36 cellular contexts compared by ENCODE assay signal in the genomic region with DNA sequence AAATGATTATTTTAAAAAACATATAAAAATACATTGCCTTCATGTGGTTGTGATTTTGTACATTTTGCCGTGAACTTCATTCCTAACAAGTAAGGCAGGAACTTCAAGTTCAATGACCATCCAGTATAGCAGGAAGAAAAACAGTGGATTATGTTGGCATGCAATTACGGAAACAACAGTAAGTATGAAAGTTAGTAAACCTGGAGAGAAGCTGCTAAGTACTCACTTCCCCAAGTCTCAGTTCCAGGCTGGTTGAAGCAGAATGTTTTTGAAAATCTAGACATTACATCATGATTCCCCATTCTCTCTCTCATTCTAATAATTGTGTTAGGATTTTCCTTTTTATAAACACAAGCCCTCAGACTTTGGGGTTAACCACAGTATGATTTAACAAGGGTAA.
"Had no signal": no experiment of that assay in that cellular context is flagged by ENCODE, and none has a peak within 500 bp of the region (broad histone marks: within the 10 kb centered on the region; RNA-seq: fewer than 3 reads in every experiment).

No MANE protein-coding gene starts in this region.

- H3K36me3 Mint-ChIP-seq: activated naive CD4-positive, alpha-beta T cell treated with anti-CD3 and anti-CD28 coated beads, Interleukin-2, amount 50 U/mL, for 72 hours; activated naive CD8-positive, alpha-beta T cell treated with anti-CD3 and anti-CD28 coated beads for 36 hours; WTC11 had no signal

- H3K4me1 Mint-ChIP-seq: activated CD4-positive, alpha-beta memory T cell treated with anti-CD3 and anti-CD28 coated beads, Interleukin-2, amount 10 ng/mL, durations not matched to agents 7 days and 5 days; activated CD4-positive, alpha-beta T cell treated with anti-CD3 and anti-CD28 coated beads for 36 hours; activated CD4-positive, alpha-beta T cell treated with anti-CD3 and anti-CD28 coated beads, Interleukin-2, amount 10 ng/mL, durations not matched to agents 7 days and 5 days; activated naive CD8-positive, alpha-beta T cell treated with anti-CD3 and anti-CD28 coated beads for 36 hours; activated T-helper 17 cell treated with anti-CD3 and anti-CD28 coated beads, Interleukin-2, amount 50 U/mL, for 72 hours; WTC11 had no signal

- H3K27ac ChIP-seq: adrenal gland, body of pancreas, brain microvascular endothelial cell, breast epithelium, WERI-Rb-1 had no signal

- H3K27ac Mint-ChIP-seq: activated CD4-positive, alpha-beta memory T cell treated with anti-CD3 and anti-CD28 coated beads, Interleukin-2, amount 10 ng/mL, durations not matched to agents 7 days and 5 days; activated CD4-positive, alpha-beta T cell treated with anti-CD3 and anti-CD28 coated beads for 36 hours; activated CD4-positive, alpha-beta T cell treated with anti-CD3 and anti-CD28 coated beads, Interleukin-2, amount 10 ng/mL, durations not matched to agents 7 days and 5 days; activated CD8-positive, alpha-beta T cell treated with anti-CD3 and anti-CD28 coated beads, Interleukin-2, amount 10 ng/mL, durations not matched to agents 7 days and 5 days; activated naive CD4-positive, alpha-beta T cell treated with anti-CD3 and anti-CD28 coated beads for 36 hours; activated naive CD4-positive, alpha-beta T cell treated with anti-CD3 and anti-CD28 coated beads, Interleukin-2, amount 50 U/mL, for 72 hours; activated naive CD8-positive, alpha-beta T cell treated with anti-CD3 and anti-CD28 coated beads for 36 hours; activated T-cell treated with anti-CD3 and anti-CD28 coated beads, Interleukin-2, amount 50 U/mL, for 72 hours; activated T-helper 1 cell treated with anti-CD3 and anti-CD28 coated beads, Interleukin-12 subunit alpha, Interleukin-12 subunit beta, Interleukin-2, Interleukin-4 antibody, amounts not matched to agents 30 ng/mL and 10 ng/mL and 1 ng/mL, durations not matched to agents 14 hours and 24 hours and 36 hours; activated T-helper 17 cell treated with anti-CD3 and anti-CD28 coated beads, Interleukin-2, amount 50 U/mL, for 72 hours; T-helper 1 cell treated with Interleukin-12 subunit alpha and Interleukin-12 subunit beta and Interleukin-4 antibody, amounts not matched to agents 30 μg/mL and 1 μg/mL, for 36 hours; T-helper 2 cell treated with Interferon-gamma antibody and Interleukin-4, amounts not matched to agents 5 μg/mL and 100 μg/mL, for 36 hours; WTC11 had no signal

- DNase-seq: activated CD4-positive, alpha-beta memory T cell treated with anti-CD3 and anti-CD28 coated beads, Interleukin-2, amount 10 ng/mL, durations not matched to agents 7 days and 5 days; activated CD4-positive, alpha-beta T cell treated with anti-CD3 and anti-CD28 coated beads for 1 hour; activated CD4-positive, alpha-beta T cell treated with anti-CD3 and anti-CD28 coated beads for 36 hours; activated CD4-positive, alpha-beta T cell treated with anti-CD3 and anti-CD28 coated beads for 48 hours; activated CD4-positive, alpha-beta T cell treated with anti-CD3 and anti-CD28 coated beads, Interleukin-2, amount 10 ng/mL, durations not matched to agents 7 days and 5 days; activated CD4-positive, alpha-beta T cell treated with anti-CD3 and anti-CD28 coated beads, Interleukin-2, amount 50 U/mL, for 48 hours; activated CD4-positive, CD25-positive, alpha-beta regulatory T cell; activated CD8-positive, alpha-beta memory T cell treated with anti-CD3 and anti-CD28 coated beads, Interleukin-2, amount 50 U/mL, for 4 hours; activated CD8-positive, alpha-beta T cell treated with anti-CD3 and anti-CD28 coated beads, Interleukin-2, amount 10 ng/mL, durations not matched to agents 7 days and 5 days; activated effector memory CD4-positive, alpha-beta T cell treated with anti-CD3 and anti-CD28 coated beads, Interleukin-2, amount 50 U/mL, for 16 hours; activated gamma-delta T cell treated with Interleukin-2 at 50 U/mL for 16 hours; activated naive CD4-positive, alpha-beta T cell; activated naive CD4-positive, alpha-beta T cell treated with anti-CD3 and anti-CD28 coated beads for 36 hours; activated naive CD4-positive, alpha-beta T cell treated with anti-CD3 and anti-CD28 coated beads, Interleukin-2, amount 50 U/mL, for 16 hours; activated naive CD8-positive, alpha-beta T cell treated with anti-CD3 and anti-CD28 coated beads for 36 hours; activated T-cell treated with anti-CD3 and anti-CD28 coated beads for 4 hours; activated T-cell treated with anti-CD3 and anti-CD28 coated beads, Interleukin-2, amount 50 U/mL, for 1 hour; activated T-cell treated with anti-CD3 and anti-CD28 coated beads, Interleukin-2, amount 50 U/mL, for 4 hours; activated T-cell treated with anti-CD3 and anti-CD28 coated beads, Interleukin-2, amount 50 U/mL, for 72 hours; adrenal gland; amniotic stem cell; aorta; body of pancreas; brain microvascular endothelial cell; central memory CD4-positive, alpha-beta T cell; T-helper 2 cell; T-helper 9 cell; WERI-Rb-1 had no signal

- H3K36me3 ChIP-seq: adrenal gland, brain microvascular endothelial cell, breast epithelium, WERI-Rb-1 had no signal

- H3K27me3 Mint-ChIP-seq: activated CD4-positive, alpha-beta memory T cell treated with anti-CD3 and anti-CD28 coated beads, Interleukin-2, amount 10 ng/mL, durations not matched to agents 7 days and 5 days; activated CD4-positive, alpha-beta T cell treated with anti-CD3 and anti-CD28 coated beads for 36 hours; activated CD4-positive, alpha-beta T cell treated with anti-CD3 and anti-CD28 coated beads, Interleukin-2, amount 10 ng/mL, durations not matched to agents 7 days and 5 days; activated naive CD8-positive, alpha-beta T cell treated with anti-CD3 and anti-CD28 coated beads for 36 hours; activated T-helper 17 cell treated with anti-CD3 and anti-CD28 coated beads, Interleukin-2, amount 50 U/mL, for 72 hours had no signal

- H3K9me3 Mint-ChIP-seq: activated CD4-positive, alpha-beta T cell treated with anti-CD3 and anti-CD28 coated beads, Interleukin-2, amount 10 ng/mL, durations not matched to agents 7 days and 5 days; activated naive CD4-positive, alpha-beta T cell treated with anti-CD3 and anti-CD28 coated beads for 36 hours; activated T-cell treated with anti-CD3 and anti-CD28 coated beads, Interleukin-2, amount 50 U/mL, for 4 hours; activated T-helper 1 cell treated with anti-CD3 and anti-CD28 coated beads, Interleukin-12 subunit alpha, Interleukin-12 subunit beta, Interleukin-2, Interleukin-4 antibody, amounts not matched to agents 30 ng/mL and 10 ng/mL and 1 ng/mL, durations not matched to agents 14 hours and 24 hours and 36 hours; WTC11 had no signal

- H3K4me1 ChIP-seq: adrenal gland, body of pancreas, breast epithelium had no signal

- ATAC-seq: activated CD4-positive, alpha-beta T cell treated with anti-CD3 and anti-CD28 coated beads for 36 hours; activated CD4-positive, CD25-positive, alpha-beta regulatory T cell treated with anti-CD3 and anti-CD28 coated beads, Interleukin-2, amount 50 U/mL, for 24 hours; activated CD8-positive, alpha-beta T cell treated with anti-CD3 and anti-CD28 coated beads, Interleukin-2, amount 10 ng/mL, durations not matched to agents 7 days and 5 days; activated naive CD4-positive, alpha-beta T cell treated with anti-CD3 and anti-CD28 coated beads, Interleukin-2, amount 50 U/mL, for 72 hours; activated T-cell treated with anti-CD3 and anti-CD28 coated beads, Interleukin-2, amount 50 U/mL, for 4 hours; activated T-cell treated with anti-CD3 and anti-CD28 coated beads, Interleukin-2, amount 50 U/mL, for 72 hours; activated T-helper 17 cell treated with anti-CD3 and anti-CD28 coated beads, Interleukin-2, amount 50 U/mL, for 72 hours; body of pancreas; WTC11 had no signal

- H3K4me3 ChIP-seq: adrenal gland, body of pancreas, breast epithelium had no signal

- H3K9me3 ChIP-seq: adrenal gland, body of pancreas, breast epithelium had no signal

- H3K4me3 Mint-ChIP-seq: activated CD4-positive, alpha-beta memory T cell treated with anti-CD3 and anti-CD28 coated beads, Interleukin-2, amount 10 ng/mL, durations not matched to agents 7 days and 5 days; activated CD4-positive, alpha-beta T cell treated with anti-CD3 and anti-CD28 coated beads for 36 hours; activated CD4-positive, alpha-beta T cell treated with anti-CD3 and anti-CD28 coated beads, Interleukin-2, amount 10 ng/mL, durations not matched to agents 7 days and 5 days; activated CD8-positive, alpha-beta T cell treated with anti-CD3 and anti-CD28 coated beads, Interleukin-2, amount 10 ng/mL, durations not matched to agents 7 days and 5 days; activated naive CD4-positive, alpha-beta T cell treated with anti-CD3 and anti-CD28 coated beads for 36 hours; activated naive CD8-positive, alpha-beta T cell treated with anti-CD3 and anti-CD28 coated beads for 36 hours; activated T-cell treated with anti-CD3 and anti-CD28 coated beads, Interleukin-2, amount 50 U/mL, for 4 hours; activated T-cell treated with anti-CD3 and anti-CD28 coated beads, Interleukin-2, amount 50 U/mL, for 72 hours; activated T-helper 1 cell treated with anti-CD3 and anti-CD28 coated beads, Interleukin-12 subunit alpha, Interleukin-12 subunit beta, Interleukin-2, Interleukin-4 antibody, amounts not matched to agents 30 ng/mL and 10 ng/mL and 1 ng/mL, durations not matched to agents 14 hours and 24 hours and 36 hours; activated T-helper 17 cell treated with anti-CD3 and anti-CD28 coated beads, Interleukin-2, amount 50 U/mL, for 72 hours; T-helper 1 cell treated with Interleukin-12 subunit alpha and Interleukin-12 subunit beta and Interleukin-4 antibody, amounts not matched to agents 30 μg/mL and 1 μg/mL, for 36 hours; T-helper 2 cell treated with Interferon-gamma antibody and Interleukin-4, amounts not matched to agents 5 μg/mL and 100 μg/mL, for 36 hours; WTC11 had no signal

- H3K27me3 ChIP-seq: adrenal gland, body of pancreas, brain microvascular endothelial cell, breast epithelium had no signal
